ENCODE assay signal across 8 cellular contexts in the genomic region with DNA sequence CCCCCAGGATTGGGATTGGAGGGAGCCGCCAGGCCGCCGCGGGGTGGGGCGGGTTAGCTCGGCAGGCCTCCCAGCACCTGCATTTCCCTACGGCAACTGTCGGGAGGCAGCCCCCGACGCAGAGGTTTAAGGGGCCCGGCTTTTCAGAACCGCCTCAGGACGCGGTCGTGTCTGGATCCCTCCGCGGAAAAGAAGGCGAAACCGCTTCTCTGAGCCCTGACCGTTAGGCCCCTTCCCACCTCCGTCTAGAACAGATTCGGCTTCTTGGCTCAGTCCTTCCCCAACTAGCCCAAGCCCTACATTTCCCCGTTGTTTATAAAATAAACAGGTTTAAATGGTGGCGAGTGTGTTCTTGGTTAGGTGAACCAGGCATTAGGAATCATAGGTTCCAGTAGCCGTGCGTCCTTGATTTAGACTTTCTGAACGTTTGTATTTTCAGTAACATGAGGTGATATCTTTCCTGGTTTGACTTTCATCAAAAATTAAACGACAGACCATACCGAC. TPM values are rescaled to one million over a fixed set of nuclear protein-coding genes. Genes with fewer than 3 reads are reported as not detected.
DNase-seq lines count a peak whose midpoint lies in the region; ATAC-seq, FAIRE-seq and TF ChIP-seq lines count a peak whose summit lies in the region.

No MANE protein-coding gene starts in this region.

- no peaks in the 10 kb centered on the region for H3K9me3 ChIP-seq in MM.1S (replicated peaks; ENCODE audit: insufficient read depth, low read length)
- H3K9me3 ChIP-seq in iPS-20b (ENCODE audit: insufficient read depth, low read depth, low read length) = no peaks in the 10 kb centered on the region

- no peak for DNase-seq in activated CD4-positive, alpha-beta T cell treated with anti-CD3 and anti-CD28 coated beads, Interleukin-2, amount 10 ng/mL, durations not matched to agents 7 days and 5 days
- no peak for DNase-seq in activated CD4-positive, alpha-beta T cell treated with anti-CD3 and anti-CD28 coated beads, Interleukin-2, amount 50 U/mL, for 1 hour
- DNase-seq in MM.1S (no peak), amniotic epithelial cell (ENCODE audit: low read depth) (peak; percentile 52), Ammon's horn (ENCODE audit: low spot score) (no peak), H54 (ENCODE audit: insufficient read length, low spot score) (no peak)
- no peak for DNase-seq in stimulated activated naive B cell treated with anti-CD40 and anti-IgM and Interleukin-4, amounts not matched to agents 10 μg/mL and 1 μg/mL and 100 μg/mL, for 72 hours

- ATAC-seq in stimulated activated naive B cell treated with anti-CD40 and anti-IgM and Interleukin-4, amounts not matched to agents 10 μg/mL and 1 μg/mL and 100 μg/mL, for 72 hours (replicated peaks) = peak; percentile 4 to 5

- no peaks in the 10 kb centered on the region for H3K27me3 ChIP-seq in MM.1S (replicated peaks; ENCODE audit: insufficient read depth, low read length)
- no peaks in the 10 kb centered on the region for H3K27me3 ChIP-seq in iPS-20b (ENCODE audit: insufficient read depth, low read length)

- H3F3A ChIP-seq in MM.1S (ENCODE audit: insufficient read depth, low read length) = peaks cover 44% of the 10 kb centered on the region

- H3K9ac ChIP-seq in MM.1S (ENCODE audit: low read length) (peak overlapping the region; percentile 100), iPS-20b (ENCODE audit: low read depth, low read length) (peak overlapping the region; percentile 100)

- H3K27ac ChIP-seq in MM.1S (ENCODE audit: low read length) (peak overlapping the region; percentile 99), iPS-20b (ENCODE audit: low read length) (peak overlapping the region; percentile 99)

- peaks cover 15% of the 10 kb centered on the region for H3K4me1 ChIP-seq in MM.1S (ENCODE audit: low read length)
- peaks cover 6% of the 10 kb centered on the region; the same call in 1 of the 2 replicates for H3K4me1 ChIP-seq in iPS-20b (ENCODE audit: insufficient read depth, low read length)

- TF ChIP-seq POLR2A in H54 (IDR thresholded peaks at IDR 0.05; ENCODE audit: low read depth, low read length) = no peak

- peaks cover 26% of the 10 kb centered on the region; the same call in 1 of the 2 replicates for H3K36me3 ChIP-seq in MM.1S (replicated peaks; ENCODE audit: insufficient read depth, low read length)
- H3K36me3 ChIP-seq in iPS-20b (ENCODE audit: insufficient read depth, low read depth, low read length) = peaks cover 36% of the 10 kb centered on the region

- H3K4me3 ChIP-seq in MM.1S (ENCODE audit: low read length) (peak overlapping the region; percentile 81), iPS-20b (ENCODE audit: low read length) (peak overlapping the region; percentile 97)

- FAIRE-seq in H54 (lab: Jason Lieb, UNC) = no peak

- no peaks in the 10 kb centered on the region for H3K9me3 Mint-ChIP-seq in activated CD4-positive, alpha-beta T cell treated with anti-CD3 and anti-CD28 coated beads, Interleukin-2, amount 10 ng/mL, durations not matched to agents 7 days and 5 days
- peaks cover 0 to 2% of the 10 kb centered on the region in 2 donors for H3K9me3 Mint-ChIP-seq in stimulated activated naive B cell treated with anti-CD40 and anti-IgM and Interleukin-4, amounts not matched to agents 10 μg/mL and 1 μg/mL and 100 μg/mL, for 72 hours

- no peaks in the 10 kb centered on the region for H3K27me3 Mint-ChIP-seq in activated CD4-positive, alpha-beta T cell treated with anti-CD3 and anti-CD28 coated beads, Interleukin-2, amount 10 ng/mL, durations not matched to agents 7 days and 5 days
- H3K27me3 Mint-ChIP-seq in stimulated activated naive B cell treated with anti-CD40 and anti-IgM and Interleukin-4, amounts not matched to agents 10 μg/mL and 1 μg/mL and 100 μg/mL, for 72 hours = no peaks in the 10 kb centered on the region

- H3K4me1 Mint-ChIP-seq in activated CD4-positive, alpha-beta T cell treated with anti-CD3 and anti-CD28 coated beads, Interleukin-2, amount 10 ng/mL, durations not matched to agents 7 days and 5 days = peaks cover 30% of the 10 kb centered on the region
- H3K4me1 Mint-ChIP-seq in stimulated activated naive B cell treated with anti-CD40 and anti-IgM and Interleukin-4, amounts not matched to agents 10 μg/mL and 1 μg/mL and 100 μg/mL, for 72 hours = peaks cover 27 to 54% of the 10 kb centered on the region in 2 donors

- H3K4me3 Mint-ChIP-seq in activated CD4-positive, alpha-beta T cell treated with anti-CD3 and anti-CD28 coated beads, Interleukin-2, amount 10 ng/mL, durations not matched to agents 7 days and 5 days = peak overlapping the region; percentile 100
- H3K4me3 Mint-ChIP-seq in stimulated activated naive B cell treated with anti-CD40 and anti-IgM and Interleukin-4, amounts not matched to agents 10 μg/mL and 1 μg/mL and 100 μg/mL, for 72 hours = peak overlapping the region; percentile 97 to 99

- H3K4me2 ChIP-seq in MM.1S (ENCODE audit: low read depth, low read length) = peak overlapping the region; percentile 82

- H3K36me3 Mint-ChIP-seq in activated CD4-positive, alpha-beta T cell treated with anti-CD3 and anti-CD28 coated beads, Interleukin-2, amount 10 ng/mL, durations not matched to agents 7 days and 5 days (ENCODE audit: low read depth) = peaks cover 53% of the 10 kb centered on the region
- peaks cover 41 to 46% of the 10 kb centered on the region in 2 donors for H3K36me3 Mint-ChIP-seq in stimulated activated naive B cell treated with anti-CD40 and anti-IgM and Interleukin-4, amounts not matched to agents 10 μg/mL and 1 μg/mL and 100 μg/mL, for 72 hours

- no peak for TF ChIP-seq CTCF in MM.1S (IDR thresholded peaks at IDR 0.05; ENCODE audit: low read length)

- H3K79me2 ChIP-seq in MM.1S (ENCODE audit: low read length) = peaks cover 85% of the 10 kb centered on the region

- H2AFZ ChIP-seq in MM.1S (ENCODE audit: low read length) = peak overlapping the region; percentile 71

- H3K27ac Mint-ChIP-seq in activated CD4-positive, alpha-beta T cell treated with anti-CD3 and anti-CD28 coated beads, Interleukin-2, amount 10 ng/mL, durations not matched to agents 7 days and 5 days = peak overlapping the region; percentile 100
- H3K27ac Mint-ChIP-seq in stimulated activated naive B cell treated with anti-CD40 and anti-IgM and Interleukin-4, amounts not matched to agents 10 μg/mL and 1 μg/mL and 100 μg/mL, for 72 hours = peak overlapping the region; percentile 100

- no peaks in the 10 kb centered on the region for H3K9me2 ChIP-seq in MM.1S (replicated peaks; ENCODE audit: insufficient read depth, low read length)

- peaks cover 39% of the 10 kb centered on the region for H4K20me1 ChIP-seq in MM.1S (ENCODE audit: insufficient read depth, low read length)

- CTCF ChIA-PET in activated CD4-positive, alpha-beta T cell treated with anti-CD3 and anti-CD28 coated beads, Interleukin-2, amount 10 ng/mL, durations not matched to agents 7 days and 5 days (lab: Charles Lee) = interaction anchor here (1.1 to 2.2 kb wide), 3 partner anchors 9 to 184 kb away, joined by 5 to 12 read pairs (median 5); no protein-coding TSS in a partner anchor

- POLR2A ChIA-PET in activated CD4-positive, alpha-beta T cell treated with anti-CD3 and anti-CD28 coated beads, Interleukin-2, amount 10 ng/mL, durations not matched to agents 7 days and 5 days (lab: Charles Lee) = interaction anchor here (1.0 kb wide), 2 partner anchors 9 to 21 kb away, joined by 3 to 5 read pairs; no protein-coding TSS in a partner anchor

RNA-seq across cellular contexts. Expression of a gene that starts 1.0 kb away (rescaled TPM):
- 1,000 to 10,000 TPM; 2,083 to 2,541 TPM for total RNA-seq in activated CD4-positive, alpha-beta T cell treated with anti-CD3 and anti-CD28 coated beads, Interleukin-2, amount 10 ng/mL, durations not matched to agents 7 days and 5 days
